9 cellular contexts compared by ENCODE assay signal in the genomic region with DNA sequence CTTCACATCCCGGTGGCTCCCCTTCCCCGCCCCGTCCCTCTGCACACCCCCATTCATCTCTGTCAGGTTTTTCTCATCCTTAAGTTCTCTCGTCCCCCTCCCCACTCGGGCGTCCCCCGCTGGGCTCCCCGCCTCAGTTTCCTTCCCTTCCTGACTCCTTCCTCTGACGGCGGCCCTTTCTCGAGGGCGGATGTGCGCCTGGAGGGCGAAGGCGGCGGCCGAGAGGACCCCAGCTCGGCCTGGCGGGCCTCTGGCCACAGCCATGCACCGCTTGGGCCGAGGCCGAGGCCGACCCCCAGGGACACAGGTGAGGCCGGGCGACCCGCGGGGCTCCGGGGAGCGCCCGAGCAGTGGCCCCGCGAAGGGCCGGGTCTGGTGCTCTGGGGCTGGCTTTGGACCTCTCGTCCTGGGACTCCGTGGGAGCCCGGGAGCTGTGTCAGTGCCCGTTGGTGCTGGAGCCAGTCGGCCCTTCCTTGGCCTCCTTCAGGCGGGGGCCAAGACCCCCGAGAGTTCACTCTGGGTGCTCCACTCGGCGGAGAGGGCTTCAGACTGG. TPM values are rescaled to one million over a fixed set of nuclear protein-coding genes. Genes with fewer than 3 reads are reported as not detected.
A peak's percentile ranks its signal among the peaks of the same experiment; 100 is the strongest.
DNase-seq lines count a peak whose midpoint lies in the region; ATAC-seq, FAIRE-seq and TF ChIP-seq lines count a peak whose summit lies in the region.
"Had no signal": no experiment of that assay in that cellular context is flagged by ENCODE, and none has a peak within 500 bp of the region (broad histone marks: within the 10 kb centered on the region; RNA-seq: fewer than 3 reads in every experiment).

No MANE protein-coding gene starts in this region.

- TF ChIP-seq CTCF in colonic mucosa (IDR thresholded peaks at IDR 0.05) (no peak), mucosa of descending colon (IDR thresholded peaks at IDR 0.05) (no peak), uterus (IDR thresholded peaks at IDR 0.05) (no peak)

- H3K4me1 ChIP-seq in colonic mucosa (peaks cover 10% of the 10 kb centered on the region), mucosa of descending colon (ENCODE audit: low read depth) (peaks cover 31% of the 10 kb centered on the region), uterus (peaks cover 4 to 21% of the 10 kb centered on the region in 2 donors)

- no peak for TF ChIP-seq POLR2A in uterus (IDR thresholded peaks at IDR 0.05)

- peak overlapping the region; percentile 51 to 79 for H3K9ac ChIP-seq in colonic mucosa (ENCODE audit: low read depth in 2 of 2, low read length in 2 of 2)

- ATAC-seq in Right ventricle myocardium inferior (no peak), left ventricle myocardium superior (no peak), mucosa of descending colon (peak; percentile 1), HG03135 (IDR thresholded peaks at IDR 0.05; ENCODE audit: unreplicated experiment) (no peak)

- H3K9me3 ChIP-seq in colonic mucosa (no peaks in the 10 kb centered on the region), mucosa of descending colon (no peaks in the 10 kb centered on the region), uterus (no peaks in the 10 kb centered on the region)

- DNase-seq in Right ventricle myocardium inferior (ENCODE audit: missing footprints) (peak; percentile 70), left ventricle myocardium superior (no peak), colonic mucosa (no peak), mucosa of descending colon (peak in 2 of 3 donors; percentile 39 to 55), uterus (peak in 1 of 2 donors; percentile 22), hypothalamus (lab: John Stamatoyannopoulos, UW) (no peak), urothelium cell line (ENCODE audit: low spot score) (no peak)

- H3K4me3 ChIP-seq in colonic mucosa (peak overlapping the region; percentile 44), mucosa of descending colon (no peak overlapping the region), uterus (peak overlapping the region; percentile 71 to 96)

- H3K27me3 ChIP-seq in colonic mucosa (peaks cover 21% of the 10 kb centered on the region), uterus (no peaks in the 10 kb centered on the region)

- no peak for FAIRE-seq in urothelium cell line (lab: Jason Lieb, UNC)

- H3K36me3 ChIP-seq in colonic mucosa (no peaks in the 10 kb centered on the region), mucosa of descending colon (ENCODE audit: low read depth) (no peaks in the 10 kb centered on the region), uterus (no peaks in the 10 kb centered on the region)

- peak overlapping the region; percentile 52 for H3K27ac ChIP-seq in colonic mucosa
- H3K27ac ChIP-seq in uterus: peak overlapping the region; percentile 98 to 99
- H3K27ac ChIP-seq: HL-60 had no signal

- intact Hi-C loops in Right ventricle myocardium inferior (cut with DNase I) (loop anchor here (2.0 kb wide), 2 partner anchors 15 to 49 kb away; no protein-coding TSS in a partner anchor), left ventricle myocardium superior (cut with micrococcal nuclease) (no loop called here), colonic mucosa (cut with DNase I) (no loop called here), mucosa of descending colon (cut with DNase I, micrococcal nuclease) (no loop called here), uterus (cut with DNase I; ENCODE audit: low total_unique reads) (no loop called here)

RNA-seq across cellular contexts. Expression of a gene that starts 2.9 kb away (rescaled TPM):
- total RNA-seq in Right ventricle myocardium inferior (115 TPM), left ventricle myocardium superior (97.7 TPM), colonic mucosa (10 to 100 TPM; 60.1 to 88.6 TPM), mucosa of descending colon (100 to 1,000 TPM in 2 of 3 donors, 10 to 100 TPM in 1; 79.4 to 116 (median 115) TPM), uterus (100 to 1,000 TPM in 3 of 4 donors, 10 to 100 TPM in 1; 53.5 to 517 (median 287) TPM)

RNA-seq across cellular contexts. Expression of a gene that starts 38.1 kb away (rescaled TPM):
- total RNA-seq in Right ventricle myocardium inferior (93.4 TPM), left ventricle myocardium superior (97.1 TPM), colonic mucosa (100 to 1,000 TPM; 151 to 171 TPM), mucosa of descending colon (100 to 1,000 TPM; 126 to 134 (median 130) TPM), uterus (100 to 1,000 TPM in 2 of 4 donors, 10 to 100 TPM in 2; 55.3 to 154 (median 112) TPM)

RNA-seq across cellular contexts. Expression of a gene that starts 44.6 kb away (rescaled TPM):
- total RNA-seq in Right ventricle myocardium inferior: 24.9 TPM
- 22.4 TPM for total RNA-seq in left ventricle myocardium superior
- total RNA-seq in colonic mucosa: 1 to 10 TPM; 9.3 to 9.5 TPM
- total RNA-seq in mucosa of descending colon: 10 to 100 TPM; 10.7 to 23.0 (median 12.8) TPM
- total RNA-seq in uterus: 10 to 100 TPM; 37.4 to 73.5 (median 58.7) TPM

Comparison
In these comparisons a context has a peak if more than half of its experiments do, and no peak if none do; other contexts are left out.
1. DNase-seq: peak in Right ventricle myocardium inferior (single experiment) and mucosa of descending colon (2 of 3); none in left ventricle myocardium superior (single experiment), colonic mucosa (single experiment), hypothalamus (0 of 51) and urothelium cell line (single experiment).